ENCODE assay signal across 12 cellular contexts in the genomic region with DNA sequence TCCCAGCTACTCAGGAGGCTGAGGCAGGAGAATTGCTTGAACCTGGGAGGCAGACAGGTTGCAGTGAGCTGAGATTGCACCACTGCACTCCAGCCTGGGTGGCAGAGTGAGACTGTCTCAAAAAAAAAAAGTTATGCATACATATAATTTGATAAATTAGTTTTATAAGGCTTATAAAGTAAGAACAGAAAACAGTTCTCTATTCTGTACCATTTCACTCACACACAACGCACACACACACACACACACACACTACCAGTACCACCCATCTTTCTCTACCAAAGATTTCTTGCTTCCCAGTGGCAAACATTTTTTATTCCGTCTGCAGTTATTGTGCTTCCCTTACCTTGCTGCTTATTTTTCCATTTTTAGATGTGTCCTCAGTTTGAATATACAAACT. TPM values are rescaled to one million over a fixed set of nuclear protein-coding genes. Genes with fewer than 3 reads are reported as not detected.
"Had no signal": no experiment of that assay in that cellular context is flagged by ENCODE, and none has a peak within 500 bp of the region (broad histone marks: within the 10 kb centered on the region; RNA-seq: fewer than 3 reads in every experiment).

No MANE protein-coding gene starts in this region.

- H3K4me1 Mint-ChIP-seq: GM23338 had no signal

- H2AFZ ChIP-seq: GM23248, GM23338 had no signal

- H3K9ac ChIP-seq: GM23248 had no signal

- H3K27ac ChIP-seq: GM23248 had no signal

- H3K4me2 ChIP-seq: GM23338 had no signal

- FAIRE-seq: H1, H54 had no signal

- H3K4me3 ChIP-seq: GM23248, GM23338, HAP-1 had no signal

- H3K27ac Mint-ChIP-seq: GM23338, H9, HFFc6 had no signal

- H3K36me3 ChIP-seq: HAP-1 had no signal

- ATAC-seq: GM23338, HCT116 had no signal

- H3K4me1 ChIP-seq: HAP-1 had no signal

- DNase-seq: GM23248, GOT3, H7, H9, HCEC 1CT, HFFc6 had no signal

- H3K4me3 Mint-ChIP-seq: GM23338, H9, HFFc6 had no signal

RNA-seq across cellular contexts. Expression of a gene that starts 46.4 kb away (rescaled TPM):
- total RNA-seq: GM23248, GM23338, H1, H4, H7, H9, HFFc6 had no signal
- polyA plus RNA-seq: GM23248, GM23338, H1 had no signal
